9 cellular contexts compared by ENCODE assay signal in genomic region chr2:205683991-205684390, GRCh38. TPM values are rescaled to one million over a fixed set of nuclear protein-coding genes. Genes with fewer than 3 reads are reported as not detected.
DNase-seq lines count a peak whose midpoint lies in the region; ATAC-seq and TF ChIP-seq lines count a peak whose summit lies in the region.
"Had no signal": no experiment of that assay in that cellular context is flagged by ENCODE, and none has a peak within 500 bp of the region (broad histone marks: within the 10 kb centered on the region; RNA-seq: fewer than 3 reads in every experiment).

No MANE protein-coding gene starts in this region.

- H3K27me3 ChIP-seq in DOHH2 (ENCODE audit: control insufficient read depth, low read length) = no peaks in the 10 kb centered on the region
- H3K27me3 ChIP-seq in SU-DHL-6 (ENCODE audit: low read length) = no peaks in the 10 kb centered on the region
- H3K27me3 ChIP-seq in psoas muscle (ENCODE audit: insufficient read depth in 3 of 3, low read length in 2 of 3) = peaks cover 4 to 69% (median 10%) of the 10 kb centered on the region in 3 donors

- H3F3A ChIP-seq in DOHH2 (ENCODE audit: control insufficient read depth, insufficient read depth) = peaks cover 12% of the 10 kb centered on the region
- peaks cover 8% of the 10 kb centered on the region for H3F3A ChIP-seq in SU-DHL-6 (ENCODE audit: insufficient read depth)

- no peak overlapping the region for H2AFZ ChIP-seq in SU-DHL-6 (ENCODE audit: low read depth, low read length, severe bottlenecking)

- ATAC-seq in psoas muscle = no peak
- no peak for ATAC-seq in GM18907 (IDR thresholded peaks at IDR 0.05; ENCODE audit: unreplicated experiment)
- no peak for ATAC-seq in GM21526 (IDR thresholded peaks at IDR 0.05; ENCODE audit: low FRiP score, unreplicated experiment)

- TF ChIP-seq CTCF in DOHH2 (IDR thresholded peaks at IDR 0.05; ENCODE audit: low read depth, low read length, poor library complexity, severe bottlenecking) (no peak), SU-DHL-6 (IDR thresholded peaks at IDR 0.05; ENCODE audit: insufficient read depth, low read length, poor library complexity, severe bottlenecking) (no peak), foreskin fibroblast (IDR thresholded peaks at IDR 0.05; ENCODE audit: low read depth, low read length) (no peak), psoas muscle (IDR thresholded peaks at IDR 0.05) (no peak)

- DNase-seq in foreskin fibroblast (no peak), psoas muscle (no peak), NCI-H748 (lab: John Stamatoyannopoulos, UW; ENCODE audit: unreplicated experiment) (no peak), NCI-H1436 treated with DMSO at 0.1 percent for 48 hours (lab: John Stamatoyannopoulos, UW) (no peak)
- DNase-seq: cortex of kidney had no signal

- H3K4me2 ChIP-seq in DOHH2 (ENCODE audit: low read length) (peak overlapping the region; percentile 77), SU-DHL-6 (ENCODE audit: low read depth, low read length, poor library complexity, severe bottlenecking) (peak overlapping the region; percentile 97)

- H3K9me2 ChIP-seq in DOHH2 (replicated peaks; ENCODE audit: control insufficient read depth, low read length) (no peaks in the 10 kb centered on the region), SU-DHL-6 (replicated peaks; ENCODE audit: insufficient read depth, low read length) (no peaks in the 10 kb centered on the region)

- H4K20me1 ChIP-seq in DOHH2 (ENCODE audit: control insufficient read depth, insufficient read depth, low read depth, low read length) = no peaks in the 10 kb centered on the region
- no peaks in the 10 kb centered on the region for H4K20me1 ChIP-seq in SU-DHL-6 (ENCODE audit: low read depth, low read length)

- H3K27ac ChIP-seq in DOHH2 (ENCODE audit: low read depth, low read length) = no peak overlapping the region
- H3K27ac ChIP-seq in SU-DHL-6 (ENCODE audit: low read depth, low read length) = no peak overlapping the region
- no peak overlapping the region for H3K27ac ChIP-seq in psoas muscle

- no peaks in the 10 kb centered on the region for H3K9me3 ChIP-seq in DOHH2 (ENCODE audit: control insufficient read depth, insufficient read depth, low read length)
- H3K9me3 ChIP-seq in SU-DHL-6 (ENCODE audit: insufficient read depth, low read length) = no peaks in the 10 kb centered on the region
- no peaks in the 10 kb centered on the region for H3K9me3 ChIP-seq in psoas muscle

- H3K79me2 ChIP-seq in DOHH2 (ENCODE audit: control insufficient read depth, low read length) = peaks cover 19% of the 10 kb centered on the region
- H3K79me2 ChIP-seq in SU-DHL-6 (ENCODE audit: insufficient read depth, low read length) = no peaks in the 10 kb centered on the region

- 79 to 89% (median 86%) methylated on average over 7 of the region's 7 CpGs for WGBS in psoas muscle, 3 donors

- H3K9ac ChIP-seq in SU-DHL-6 (ENCODE audit: low read length) = peak overlapping the region; percentile 74; the same call in 1 of the 2 replicates

- H3K4me3 ChIP-seq in DOHH2 (ENCODE audit: low read length) = peak overlapping the region; percentile 78
- H3K4me3 ChIP-seq in SU-DHL-6 (ENCODE audit: insufficient read depth, low read length, poor library complexity, severe bottlenecking) = peak overlapping the region; percentile 72
- H3K4me3 ChIP-seq in foreskin fibroblast (ENCODE audit: low read depth in 1 of 2, low read length in 2 of 2) = peak overlapping the region; percentile 60 to 62
- H3K4me3 ChIP-seq in psoas muscle = peak overlapping the region; percentile 64

- intact Hi-C loops in psoas muscle (cut with DNase I) = loop anchor here in 1 of 2 donors (10.0 kb wide), 1 partner anchor 989 kb away; no protein-coding TSS in a partner anchor

- H3K4me1 ChIP-seq in DOHH2 (ENCODE audit: control insufficient read depth, low read length) (peaks cover 41% of the 10 kb centered on the region), psoas muscle (no peaks in the 10 kb centered on the region)

- H3K36me3 ChIP-seq in DOHH2 (ENCODE audit: control insufficient read depth, low read length) (no peaks in the 10 kb centered on the region), SU-DHL-6 (ENCODE audit: low read length) (no peaks in the 10 kb centered on the region), psoas muscle (ENCODE audit: insufficient read depth in 1 of 2, low read depth in 1 of 2) (no peaks in the 10 kb centered on the region)

RNA-seq across cellular contexts. Expression of gene NRP2, which starts 1.7 kb away (rescaled TPM):
- 1 to 10 TPM; 2.4 to 6.9 (median 5.9) TPM for total RNA-seq in psoas muscle
- 1 to 10 TPM in 1 of 3 donors, under 1 TPM in 2; 0.67 to 1.4 (median 0.77) TPM for polyA plus RNA-seq in psoas muscle
